Comparison of ENCODE assay signal across 24 cellular contexts in the genomic region with DNA sequence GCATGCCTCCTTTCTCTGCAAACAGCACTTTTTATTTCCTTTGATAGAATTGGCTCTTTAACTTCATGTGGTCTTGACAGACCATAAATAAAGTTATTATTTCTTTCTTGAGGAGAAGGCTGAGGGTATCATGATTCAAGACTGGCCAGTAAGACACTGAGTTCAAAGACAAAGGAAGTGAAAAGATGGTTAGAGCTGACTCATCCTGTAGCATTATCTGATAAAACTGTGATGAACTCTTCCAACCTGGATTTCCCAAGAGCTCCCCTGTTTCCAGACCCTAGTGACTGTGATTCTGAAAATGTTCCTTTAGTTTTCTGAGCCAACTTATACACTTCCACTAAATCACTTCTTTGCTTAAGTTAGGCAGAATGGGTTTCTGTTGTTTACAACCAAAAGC.
"Had no signal": no experiment of that assay in that cellular context is flagged by ENCODE, and none has a peak within 500 bp of the region (broad histone marks: within the 10 kb centered on the region; RNA-seq: fewer than 3 reads in every experiment).

No MANE protein-coding gene starts in this region.

- H3K27me3 ChIP-seq: breast epithelium, esophagus squamous epithelium, ovary, sigmoid colon, tibial nerve had no signal

- H3K36me3 ChIP-seq: breast epithelium, esophagus squamous epithelium, ovary, sigmoid colon, tibial nerve had no signal

- H3K4me3 ChIP-seq: breast epithelium, esophagus squamous epithelium, ovary, sigmoid colon, tibial nerve had no signal

- H3K9me3 ChIP-seq: breast epithelium, esophagus squamous epithelium, ovary, sigmoid colon, tibial nerve had no signal

- ATAC-seq: activated CD8-positive, alpha-beta memory T cell treated with anti-CD3 and anti-CD28 coated beads, Interleukin-2, amount 10 ng/mL, durations not matched to agents 7 days and 5 days; activated CD8-positive, alpha-beta T cell treated with anti-CD3 and anti-CD28 coated beads, Interleukin-2, amount 10 ng/mL, durations not matched to agents 7 days and 5 days; activated naive CD8-positive, alpha-beta T cell treated with anti-CD3 and anti-CD28 coated beads, Interleukin-2, amount 50 U/mL, for 24 hours; left cardiac atrium; left ventricle myocardium superior; WTC11 had no signal

- H3K27ac ChIP-seq: breast epithelium, epithelial cell of prostate, esophagus squamous epithelium, ovary, sigmoid colon, tibial nerve had no signal

- H3K4me1 ChIP-seq: breast epithelium, esophagus squamous epithelium, sigmoid colon, tibial nerve had no signal

- DNase-seq: activated CD4-positive, alpha-beta T cell treated with anti-CD3 and anti-CD28 coated beads for 1 hour; activated CD8-positive, alpha-beta memory T cell treated with anti-CD3 and anti-CD28 coated beads, Interleukin-2, amount 10 ng/mL, durations not matched to agents 7 days and 5 days; activated CD8-positive, alpha-beta T cell treated with anti-CD3 and anti-CD28 coated beads, Interleukin-2, amount 10 ng/mL, durations not matched to agents 7 days and 5 days; activated naive CD8-positive, alpha-beta T cell treated with anti-CD3 and anti-CD28 coated beads, Interleukin-2, amount 50 U/mL, for 24 hours; activated T-cell treated with anti-CD3 and anti-CD28 coated beads, Interleukin-2, amount 50 U/mL, for 48 hours; central memory CD4-positive, alpha-beta T cell; esophagus squamous epithelium; glutamatergic neuron; islet precursor cell; left cardiac atrium; left ventricle myocardium superior; naive B cell; nephron progenitor cell; ovary; retina; sigmoid colon; small intestine; stimulated activated naive CD4-positive, alpha-beta T cell treated with Interleukin-2 at 50 U/mL for 16 hours; T-helper 2 cell had no signal

- FAIRE-seq: frontal cortex had no signal
